34 cellular contexts compared by ENCODE assay signal in the genomic region with DNA sequence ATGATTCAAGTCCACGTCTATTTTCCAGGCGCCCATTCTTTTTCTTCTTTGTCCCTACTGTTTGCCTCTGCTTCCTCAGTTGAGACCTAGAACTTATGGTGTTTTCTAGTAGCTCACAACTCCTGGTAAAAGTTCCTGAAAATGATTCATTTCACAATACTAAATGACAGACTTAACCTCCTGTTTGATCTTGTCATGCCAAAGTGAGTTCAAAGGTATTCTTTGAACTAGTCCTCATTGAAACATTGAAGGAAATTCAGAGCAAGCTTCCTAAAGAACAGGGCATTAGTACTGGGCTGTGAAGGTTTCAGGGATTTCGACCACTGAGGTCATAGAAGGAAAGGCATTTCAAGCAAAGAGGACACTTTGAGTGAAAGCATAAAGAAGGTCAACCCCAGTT.
"Had no signal": no experiment of that assay in that cellular context is flagged by ENCODE, and none has a peak within 500 bp of the region (broad histone marks: within the 10 kb centered on the region; RNA-seq: fewer than 3 reads in every experiment).

No MANE protein-coding gene starts in this region.

- H3K27ac ChIP-seq: KMS-11 had no signal

- H3K9me3 ChIP-seq: MG63 had no signal

- DNase-seq: Karpas-422, Kasumi-1, KG1, MG63, MM.1S, NCI-H1048, NCI-H1092, NCI-H1092 treated with DMSO at 0.1 percent for 48 hours, NCI-H1105, NCI-H1105 treated with DMSO at 0.1 percent for 48 hours, NCI-H1417, NCI-H1417 treated with DMSO at 0.1 percent for 48 hours, NCI-H1436, NCI-H1436 treated with DMSO at 0.1 percent for 48 hours, NCI-H146, NCI-H1694, NCI-H1694 treated with DMSO at 0.1 percent for 48 hours, NCI-H187, NCI-H187 treated with DMSO at 0.1 percent for 48 hours, NCI-H1930, NCI-H2029, NCI-H2029 treated with DMSO at 0.1 percent for 48 hours, NCI-H2081, NCI-H2081 treated with DMSO at 0.1 percent for 48 hours, NCI-H2107, NCI-H2171, NCI-H2171 treated with DMSO at 0.1 percent for 48 hours, NCI-H2227 treated with DMSO at 0.1 percent for 48 hours, NCI-H226, NCI-H345, NCI-H446, NCI-H446 treated with DMSO at 0.1 percent for 48 hours, NCI-H510A had no signal

- H3K36me3 ChIP-seq: MG63 had no signal

- H3K9ac ChIP-seq: KMS-11 had no signal

- H3K27me3 ChIP-seq: MG63 had no signal

- H3K4me2 ChIP-seq: KMS-11 had no signal

- H3K4me3 ChIP-seq: MG63 had no signal
